8 cellular contexts compared by ENCODE assay signal in genomic region chr14:23183479-23183878, GRCh38. TPM values are rescaled to one million over a fixed set of nuclear protein-coding genes. Genes with fewer than 3 reads are reported as not detected.
DNase-seq lines count a peak whose midpoint lies in the region; ATAC-seq and TF ChIP-seq lines count a peak whose summit lies in the region.

Gene SLC7A8 (minus strand): TSS chr14:23183660. CDS start chr14:23182914, 746 bp downstream.

- no peaks in the 10 kb centered on the region for H3K36me3 Mint-ChIP-seq in CD14-positive monocyte

- peaks cover 32% of the 10 kb centered on the region for H3K4me1 Mint-ChIP-seq in CD14-positive monocyte

- intact Hi-C loops in gastrocnemius medialis (cut with DNase I; ENCODE audit: low total_unique reads): loop anchor here (2.0 to 10.0 kb wide), 3 partner anchors 29 to 199 kb away; partner anchors contain the start of genes AJUBA and HOMEZ
- intact Hi-C loops in CD14-positive monocyte (cut with micrococcal nuclease): loop anchor here in 1 of 2 donors (2.0 to 5.0 kb wide), 2 partner anchors 21 to 106 kb away; no protein-coding TSS in a partner anchor

- ATAC-seq in gastrocnemius medialis: peak; percentile 45 to 59
- ATAC-seq in HG02840 (IDR thresholded peaks at IDR 0.05; ENCODE audit: low FRiP score, unreplicated experiment): no peak

- TF ChIP-seq CTCF in astrocyte of the spinal cord (IDR thresholded peaks at IDR 0.05; ENCODE audit: low read depth, low read length): no peak
- TF ChIP-seq CTCF in gastrocnemius medialis (IDR thresholded peaks at IDR 0.05 in 4 of 5, conservative IDR thresholded peaks at IDR 0.05 in 1 of 5): no peak
- no peak for TF ChIP-seq CTCF in CD14-positive monocyte (IDR thresholded peaks at IDR 0.05)

- DNase-seq in NT2/D1 (ENCODE audit: low read depth, low spot score) (no peak), astrocyte of the spinal cord (ENCODE audit: low read depth, low spot score) (peak; percentile 10), gastrocnemius medialis (peak; percentile 45 to 47), NOMO-1 treated with dmso at 0.1 percent for 144 hours (lab: John Stamatoyannopoulos, UW; ENCODE audit: unreplicated experiment) (no peak), CD14-positive monocyte (ENCODE audit: low spot score) (no peak)

- no peaks in the 10 kb centered on the region for H3K27me3 ChIP-seq in NT2/D1 (ENCODE audit: insufficient read depth, insufficient read length)
- no peaks in the 10 kb centered on the region for H3K27me3 ChIP-seq in iPS-15b (ENCODE audit: control insufficient read depth, insufficient read depth, low read length)
- peaks cover 0 to 10% (median 0%) of the 10 kb centered on the region in 3 donors for H3K27me3 ChIP-seq in gastrocnemius medialis

- peaks cover 0 to 3% (median 1%) of the 10 kb centered on the region in 3 donors for H3K27me3 Mint-ChIP-seq in CD14-positive monocyte (ENCODE audit: low read depth in 3 of 3)

- H3K9ac ChIP-seq in ES-I3 (ENCODE audit: low read depth, low read length) (peak within 1 kb of the TSS; percentile 51), NT2/D1 (ENCODE audit: insufficient read length, low read depth) (peak within 1 kb of the TSS; percentile 76), iPS-15b (ENCODE audit: low read depth, low read length) (peak within 1 kb of the TSS; percentile 82)

- peak within 1 kb of the TSS; percentile 61 for H3K4me3 ChIP-seq in NT2/D1 (ENCODE audit: insufficient read length, low read depth)
- peak within 1 kb of the TSS; percentile 42 for H3K4me3 ChIP-seq in astrocyte of the spinal cord (ENCODE audit: low read depth, low read length)
- H3K4me3 ChIP-seq in iPS-15b (ENCODE audit: low read depth, low read length): peak within 1 kb of the TSS; percentile 66
- peak within 1 kb of the TSS; percentile 69 to 89 (median 72) for H3K4me3 ChIP-seq in gastrocnemius medialis

- H3K4me3 Mint-ChIP-seq in CD14-positive monocyte: no peak within 1 kb of the TSS

- peak; percentile 86 to 89 for TF ChIP-seq POLR2A in gastrocnemius medialis (IDR thresholded peaks at IDR 0.05)

- no peaks in the 10 kb centered on the region for H3K9me3 ChIP-seq in ES-I3 (ENCODE audit: control insufficient read depth, insufficient read depth, low read length)
- no peaks in the 10 kb centered on the region for H3K9me3 ChIP-seq in NT2/D1 (ENCODE audit: insufficient read depth, low read length)
- H3K9me3 ChIP-seq in iPS-15b (ENCODE audit: control insufficient read depth, insufficient read depth, low read length): no peaks in the 10 kb centered on the region
- no peaks in the 10 kb centered on the region for H3K9me3 ChIP-seq in gastrocnemius medialis

- H3K27ac ChIP-seq in gastrocnemius medialis: peak within 1 kb of the TSS; percentile 76 to 84 (median 80)

- no peak within 1 kb of the TSS for H3K27ac Mint-ChIP-seq in CD14-positive monocyte

- no peaks in the 10 kb centered on the region for H3K36me3 ChIP-seq in ES-I3 (ENCODE audit: insufficient read depth, low read length)
- no peaks in the 10 kb centered on the region for H3K36me3 ChIP-seq in NT2/D1 (ENCODE audit: insufficient read depth, insufficient read length, low read length)
- H3K36me3 ChIP-seq in iPS-15b (ENCODE audit: control insufficient read depth, insufficient read depth, low read length): no peaks in the 10 kb centered on the region
- H3K36me3 ChIP-seq in gastrocnemius medialis: no peaks in the 10 kb centered on the region

- in situ Hi-C loops in astrocyte of the spinal cord (cut with HindIII; ENCODE audit: low sequenced_read_pairs): no loop called here
- in situ Hi-C loops in gastrocnemius medialis (cut with MboI; ENCODE audit: low sequenced_read_pairs in 4 of 4): no loop called here

- peaks cover 0 to 2% (median 0%) of the 10 kb centered on the region in 7 donors for H3K9me3 Mint-ChIP-seq in CD14-positive monocyte

- H3K4me1 ChIP-seq in ES-I3 (ENCODE audit: insufficient read depth, low read length): peaks cover 14% of the 10 kb centered on the region
- H3K4me1 ChIP-seq in NT2/D1 (ENCODE audit: insufficient read depth, insufficient read length): no peaks in the 10 kb centered on the region
- H3K4me1 ChIP-seq in iPS-15b (ENCODE audit: control insufficient read depth, insufficient read depth, low read length): peaks cover 10% of the 10 kb centered on the region
- H3K4me1 ChIP-seq in gastrocnemius medialis: peaks cover 13 to 17% of the 10 kb centered on the region in 2 donors

RNA-seq across cellular contexts. Expression of gene SLC7A8, which starts in this region (rescaled TPM):
- 100 to 1,000 TPM in 1 of 4 donors, 10 to 100 TPM in 3; 34.5 to 199 (median 63.7) TPM for total RNA-seq in gastrocnemius medialis
- under 1 TPM; 0.25 to 0.53 TPM for polyA plus RNA-seq in CD14-positive monocyte

Comparison
In these comparisons a context has a peak if more than half of its experiments do, and no peak if none do; other contexts are left out.
1. DNase-seq: peak in astrocyte of the spinal cord (single experiment) and gastrocnemius medialis (2 of 2); none in NT2/D1 (single experiment), NOMO-1 treated with dmso at 0.1 percent for 144 hours (single experiment) and CD14-positive monocyte (single experiment).
2. Peak in every context shown above with its lines, with median percentiles within 50 percentile points of each other: H3K9ac ChIP-seq and H3K4me3 ChIP-seq.